Comparison of ENCODE assay signal across 11 cellular contexts in genomic region chr2:223465793-223466192, GRCh38.
DNase-seq lines count a peak whose midpoint lies in the region; ATAC-seq and TF ChIP-seq lines count a peak whose summit lies in the region.
"Had no signal": no experiment of that assay in that cellular context is flagged by ENCODE, and none has a peak within 500 bp of the region (broad histone marks: within the 10 kb centered on the region; RNA-seq: fewer than 3 reads in every experiment).

No MANE protein-coding gene starts in this region.

- H3K9me3 ChIP-seq in mammary epithelial cell (replicated peaks; ENCODE audit: insufficient read depth, low read length), result peaks cover 12% of the 10 kb centered on the region
- H3K9me3 ChIP-seq in left lung, result no peaks in the 10 kb centered on the region
- H3K9me3 ChIP-seq in aorta (ENCODE audit: control insufficient read depth, low read length), result no peaks in the 10 kb centered on the region

- H3K4me1 ChIP-seq in mammary epithelial cell (ENCODE audit: insufficient read depth, low read length), result peaks cover 21% of the 10 kb centered on the region
- H3K4me1 ChIP-seq in left lung, result peaks cover 0 to 20% of the 10 kb centered on the region in 2 donors
- H3K4me1 ChIP-seq in aorta (ENCODE audit: control insufficient read depth in 1 of 2, insufficient read depth in 2 of 2, low read length in 2 of 2), result peaks cover 0 to 3% of the 10 kb centered on the region in 2 donors

- no TSS peak for BruUV-seq in mammary epithelial cell (replicated peaks; lab: Mats Ljungman, UMichigan)

- H3K27ac ChIP-seq in mammary epithelial cell (ENCODE audit: insufficient read depth, low read depth, low read length) (no peak overlapping the region), left lung (no peak overlapping the region), aorta (ENCODE audit: low read depth in 1 of 2, low read length in 2 of 2) (no peak overlapping the region)
- H3K27ac ChIP-seq: 22Rv1 had no signal

- no peaks in the 10 kb centered on the region for H4K20me1 ChIP-seq in mammary epithelial cell (ENCODE audit: insufficient read depth, low read length)

- in situ Hi-C loops in mammary epithelial cell (cut with MboI; ENCODE audit: low sequenced_read_pairs in 2 of 2), result no loop called here

- no peak overlapping the region for H3K4me2 ChIP-seq in mammary epithelial cell (ENCODE audit: insufficient read depth, low read depth, low read length)

- TF ChIP-seq CTCF in mammary epithelial cell (conservative IDR thresholded peaks at IDR 0.05 in 1 of 2, IDR thresholded peaks at IDR 0.05 in 1 of 2; ENCODE audit: extremely low read depth in 1 of 2, insufficient read depth in 1 of 2, low read depth in 1 of 2, low read length in 2 of 2) (no peak), left lung (IDR thresholded peaks at IDR 0.05) (no peak)

- no peak overlapping the region for H3K4me3 ChIP-seq in mammary epithelial cell (replicated peaks in 1 of 3; ENCODE audit: insufficient read depth in 1 of 3, low read depth in 2 of 3, low read length in 3 of 3)
- no peak overlapping the region for H3K4me3 ChIP-seq in left lung
- no peak overlapping the region for H3K4me3 ChIP-seq in aorta (ENCODE audit: low read length in 2 of 2)

- no peaks in the 10 kb centered on the region for H3K36me3 ChIP-seq in mammary epithelial cell (ENCODE audit: insufficient read depth, low read length)
- H3K36me3 ChIP-seq in left lung, result no peaks in the 10 kb centered on the region
- H3K36me3 ChIP-seq in aorta (ENCODE audit: control insufficient read depth in 1 of 2, insufficient read depth in 2 of 2, low read length in 1 of 2), result no peaks in the 10 kb centered on the region

- no peak overlapping the region for H3K9ac ChIP-seq in mammary epithelial cell (ENCODE audit: insufficient read depth, low read length)

- dilution Hi-C loops in mammary epithelial cell (cut with HindIII; ENCODE audit: low sequenced_read_pairs), result loop anchor here (25.0 kb wide), 1 partner anchor 397 kb away; no protein-coding TSS in a partner anchor

- no peaks in the 10 kb centered on the region for H3K27me3 ChIP-seq in mammary epithelial cell (ENCODE audit: insufficient read depth, low read length)
- H3K27me3 ChIP-seq in left lung, result no peaks in the 10 kb centered on the region
- H3K27me3 ChIP-seq in aorta (ENCODE audit: control insufficient read depth in 1 of 2, insufficient read depth in 2 of 2, low read length in 1 of 2), result no peaks in the 10 kb centered on the region

- intact Hi-C loops in mammary epithelial cell (cut with micrococcal nuclease), result loop anchor here (2.0 to 10.0 kb wide), 4 partner anchors 147 to 389 kb away; no protein-coding TSS in a partner anchor
- intact Hi-C loops in left lung (cut with DNase I), result no loop called here
- intact Hi-C loops in aorta (cut with DNase I), result loop anchor here (5.0 to 10.0 kb wide), 3 partner anchors 48 to 411 kb away; partner anchors contain the start of gene KCNE4 (in 1 of the 2)

- no peak overlapping the region for H2AFZ ChIP-seq in mammary epithelial cell (ENCODE audit: low read depth, low read length)

- peak; percentile 84 for ATAC-seq in left lung
- peak; percentile 93 for ATAC-seq in aorta (ENCODE audit: low FRiP score)
- ATAC-seq in HG02642 (IDR thresholded peaks at IDR 0.05; ENCODE audit: poor library complexity, unreplicated experiment), result no peak
- ATAC-seq in stimulated activated naive CD8-positive, alpha-beta T cell treated with anti-CD3 and anti-CD28 coated beads, Interleukin-15, Interleukin-2, amounts not matched to agents 100 U/mL and 50 U/mL, for 24 hours, result no peak
- ATAC-seq: stimulated activated naive CD8-positive, alpha-beta T cell treated with anti-CD3 and anti-CD28 coated beads, Interleukin-15, amount 100 ng/mL, for 72 hours had no signal

- DNase-seq in DMS 273 (lab: John Stamatoyannopoulos, UW; ENCODE audit: unreplicated experiment), result peak; percentile 12
- no peak for DNase-seq in DMS 273 treated with DMSO at 0.1 percent for 48 hours (lab: John Stamatoyannopoulos, UW)
- peak; percentile 94 for DNase-seq in mammary epithelial cell
- peak in 1 of 2 donors; percentile 79 for DNase-seq in left lung
- DNase-seq in aorta, result peak; percentile 90 to 92
- DNase-seq in NCI-H1105 (lab: John Stamatoyannopoulos, UW), result no peak
- no peak for DNase-seq in stimulated activated naive CD8-positive, alpha-beta T cell treated with anti-CD3 and anti-CD28 coated beads, Interleukin-15, Interleukin-2, amounts not matched to agents 100 U/mL and 50 U/mL, for 24 hours
- DNase-seq: NCI-H774; stimulated activated naive CD8-positive, alpha-beta T cell treated with anti-CD3 and anti-CD28 coated beads, Interleukin-15, amount 100 ng/mL, for 72 hours had no signal

- CTCF ChIA-PET in mammary epithelial cell (lab: Charles Lee; ENCODE audit: low non-redundant PET), result no interaction called here

- no peaks in the 10 kb centered on the region for H3K79me2 ChIP-seq in mammary epithelial cell (ENCODE audit: insufficient read depth, low read length)

- 0% methylated on average over 2 of the region's 2 CpGs for WGBS in mammary epithelial cell (ENCODE audit: low coverage, missing lambda C conversion rate)
- 4 to 5% methylated on average over 2 of the region's 2 CpGs for WGBS in aorta, 2 donors

Comparison
In these comparisons a context has a peak if more than half of its experiments do, and no peak if none do; other contexts are left out.
1. DNase-seq: peak in DMS 273 (single experiment), mammary epithelial cell (single experiment) and aorta (2 of 2); none in DMS 273 treated with DMSO at 0.1 percent for 48 hours (single experiment), NCI-H1105 (single experiment) and stimulated activated naive CD8-positive, alpha-beta T cell treated with anti-CD3 and anti-CD28 coated beads, Interleukin-15, Interleukin-2, amounts not matched to agents 100 U/mL and 50 U/mL, for 24 hours (single experiment).
2. ATAC-seq: peak in left lung (single experiment) and aorta (single experiment); none in HG02642 (single experiment) and stimulated activated naive CD8-positive, alpha-beta T cell treated with anti-CD3 and anti-CD28 coated beads, Interleukin-15, Interleukin-2, amounts not matched to agents 100 U/mL and 50 U/mL, for 24 hours (single experiment).
3. intact Hi-C loops: an anchor here in mammary epithelial cell (2.0 to 10.0 kb wide) and aorta (5.0 to 10.0 kb wide); none called in left lung.